In the genomic region with DNA sequence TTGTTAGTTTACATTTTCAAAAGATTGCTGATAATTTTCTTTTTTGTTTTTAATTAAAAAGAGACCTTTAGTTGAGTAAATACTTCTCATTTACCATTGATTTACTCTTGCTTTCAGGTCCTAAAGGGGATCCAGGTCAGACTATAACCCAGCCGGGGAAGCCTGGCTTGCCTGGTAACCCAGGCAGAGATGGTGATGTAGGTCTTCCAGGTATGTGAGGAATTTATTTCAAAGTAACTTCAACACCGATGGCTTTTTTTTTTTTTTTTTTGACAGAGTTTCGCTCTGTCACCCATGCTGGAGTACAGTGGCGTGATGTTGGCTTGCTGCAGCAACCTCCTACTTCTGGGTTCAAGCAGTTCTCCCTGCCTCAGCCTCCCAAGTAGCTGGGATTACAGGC, we compare ENCODE assay signal across 27 cellular contexts.
DNase-seq lines count a peak whose midpoint lies in the region; ATAC-seq, FAIRE-seq and TF ChIP-seq lines count a peak whose summit lies in the region.
"Had no signal": no experiment of that assay in that cellular context is flagged by ENCODE, and none has a peak within 500 bp of the region (broad histone marks: within the 10 kb centered on the region; RNA-seq: fewer than 3 reads in every experiment).

No MANE protein-coding gene starts in this region.

- H3K79me1 ChIP-seq in H1 (ENCODE audit: low read depth, low read length) = no peaks in the 10 kb centered on the region

- no peaks in the 10 kb centered on the region for H4K20me1 ChIP-seq in H1 (replicated peaks in 1 of 2; ENCODE audit: control insufficient read depth in 1 of 2, insufficient read depth in 2 of 2, low read length in 2 of 2)

- no peak overlapping the region for H3K23ac ChIP-seq in H1 (ENCODE audit: insufficient read length)

- CTCF ChIA-PET in H1 (lab: Charles Lee; ENCODE audit: partially characterized antibody) = no interaction called here

- H3K27ac Mint-ChIP-seq in activated T-helper 1 cell treated with anti-CD3 and anti-CD28 coated beads, Interleukin-12 subunit alpha, Interleukin-12 subunit beta, Interleukin-2, Interleukin-4 antibody, amounts not matched to agents 30 ng/mL and 10 ng/mL and 1 ng/mL, durations not matched to agents 14 hours and 24 hours and 36 hours = no peak overlapping the region
- H3K27ac Mint-ChIP-seq: CD8-positive, alpha-beta T cell had no signal

- no peak overlapping the region for H4K8ac ChIP-seq in H1 (ENCODE audit: extremely low read depth, insufficient read depth, low read length)

- in situ Hi-C loops in ACHN (cut with HindIII; ENCODE audit: low pct_ligation_motif_present, low pct_unique_long_range_greater_than_20kb, low sequenced_read_pairs) = no loop called here

- no peaks in the 10 kb centered on the region for H3K4me1 ChIP-seq in H1 (replicated peaks in 1 of 4; ENCODE audit: control insufficient read depth in 3 of 4, insufficient read depth in 4 of 4, low read length in 3 of 4)
- H3K4me1 ChIP-seq: BLaER1 treated with 17β-estradiol and CSF1 and Interleukin-3, amounts not matched to agents 10 nM and 100 nM; SJSA1 had no signal

- no peak overlapping the region for H3K4me2 ChIP-seq in H1 (ENCODE audit: insufficient read depth in 1 of 2, low read depth in 2 of 2, low read length in 2 of 2)
- H3K4me2 ChIP-seq: BLaER1 treated with 17β-estradiol and CSF1 and Interleukin-3, amounts not matched to agents 10 nM and 100 nM; KMS-11 had no signal

- H3K18ac ChIP-seq in H1 (ENCODE audit: extremely low read depth, low read length) = no peak overlapping the region

- no peak overlapping the region for H4K91ac ChIP-seq in H1 (replicated peaks; ENCODE audit: insufficient read length, low read length)

- H3K79me2 ChIP-seq in H1 (ENCODE audit: control insufficient read depth in 1 of 2, insufficient read depth in 2 of 2, low read length in 2 of 2) = no peaks in the 10 kb centered on the region

- no peak overlapping the region for H3K27ac ChIP-seq in H1 (ENCODE audit: low read depth, low read length)
- H3K27ac ChIP-seq: 22Rv1; BLaER1 treated with 17β-estradiol and CSF1 and Interleukin-3, amounts not matched to agents 10 nM and 100 nM; KMS-11; SJSA1 had no signal

- H3K27me3 ChIP-seq in H1 (replicated peaks in 1 of 4; ENCODE audit: control insufficient read depth in 3 of 4, extremely low read depth in 1 of 4, insufficient read depth in 3 of 4, low read length in 3 of 4) = no peaks in the 10 kb centered on the region
- H3K27me3 ChIP-seq: SJSA1 had no signal

- no peaks in the 10 kb centered on the region for H3K9me3 ChIP-seq in H1 (ENCODE audit: insufficient read depth in 2 of 2, low read depth in 1 of 2, low read length in 1 of 2)
- H3K9me3 ChIP-seq: HAP-1, SJSA1 had no signal

- TF ChIP-seq RAD21 in H1 (IDR thresholded peaks at IDR 0.05 in 1 of 2, conservative IDR thresholded peaks at IDR 0.05 in 1 of 2; ENCODE audit: low read depth in 2 of 2, low read length in 2 of 2) = no peak

- no peaks in the 10 kb centered on the region for H3K23me2 ChIP-seq in H1 (ENCODE audit: low read depth, low read length)

- no peak for TF ChIP-seq EP300 in H1 (IDR thresholded peaks at IDR 0.05; ENCODE audit: borderline replicate concordance in 1 of 2, low read depth in 2 of 2, low read length in 2 of 2)

- TF ChIP-seq POLR2A in H1 (IDR thresholded peaks at IDR 0.05; ENCODE audit: control extremely low read depth in 1 of 2, low read depth in 2 of 2, low read length in 2 of 2) = no peak

- DNase-seq in ACHN (peak; percentile 2), HK-2 (ENCODE audit: unreplicated experiment) (peak; percentile 5), H1 (ENCODE audit: low read depth in 1 of 2, low spot score in 2 of 2) (no peak), kidney tubule cell (ENCODE audit: low spot score) (peak; percentile 42), foreskin melanocyte (no peak), cerebellar nuclear complex (lab: John Stamatoyannopoulos, UW) (no peak)
- no peak for DNase-seq in activated T-helper 1 cell treated with anti-CD3 and anti-CD28 coated beads, Interleukin-12 subunit alpha, Interleukin-12 subunit beta, Interleukin-2, Interleukin-4 antibody, amounts not matched to agents 30 ng/mL and 10 ng/mL and 1 ng/mL, durations not matched to agents 14 hours and 24 hours and 36 hours (ENCODE audit: low spot score)
- DNase-seq: CD8-positive, alpha-beta T cell; DND-41; IMR-90; MV-4-11; NCI-H1105 treated with DMSO at 0.1 percent for 48 hours; NCI-H2029 treated with DMSO at 0.1 percent for 48 hours; NCI-H345; NCI-H524; NCI-H82; OCI-M1 had no signal

- H2BK120ac ChIP-seq in H1 (replicated peaks; ENCODE audit: low read depth, low read length) = no peak overlapping the region

- WGBS in H1 (ENCODE audit: extremely low coverage in 1 of 2, insufficient coverage in 1 of 2, insufficient read length in 1 of 2, insufficient replicate concordance in 2 of 2, low coverage in 1 of 2, low lambda C conversion rate in 2 of 2, missing lambda C conversion rate in 1 of 2), 2 experiments = 89% methylated on average over 2 of the region's 4 CpGs; no CpG with 5 or more reads in 1 of the 2 experiments

- intact Hi-C loops in activated T-helper 1 cell treated with anti-CD3 and anti-CD28 coated beads, Interleukin-12 subunit alpha, Interleukin-12 subunit beta, Interleukin-2, Interleukin-4 antibody, amounts not matched to agents 30 ng/mL and 10 ng/mL and 1 ng/mL, durations not matched to agents 14 hours and 24 hours and 36 hours (cut with micrococcal nuclease) = no loop called here

- POLR2A ChIA-PET in H1 (lab: Charles Lee; ENCODE audit: partially characterized antibody) = no interaction called here

- H3K4me1 Mint-ChIP-seq in activated T-helper 1 cell treated with anti-CD3 and anti-CD28 coated beads, Interleukin-12 subunit alpha, Interleukin-12 subunit beta, Interleukin-2, Interleukin-4 antibody, amounts not matched to agents 30 ng/mL and 10 ng/mL and 1 ng/mL, durations not matched to agents 14 hours and 24 hours and 36 hours (ENCODE audit: low read depth) = no peaks in the 10 kb centered on the region

- no peak for TF ChIP-seq CTCF in H1 (IDR thresholded peaks at IDR 0.05; ENCODE audit: control extremely low read depth in 1 of 3, insufficient read depth in 1 of 3, low read depth in 1 of 3, low read length in 3 of 3)

- H2AK5ac ChIP-seq in H1 (ENCODE audit: low read depth, low read length) = no peak overlapping the region

- H2BK12ac ChIP-seq in H1 (ENCODE audit: low read depth, low read length) = no peak overlapping the region

- no peak overlapping the region for H3K14ac ChIP-seq in H1 (ENCODE audit: insufficient read length)

- H3K4me3 ChIP-seq in H1 (ENCODE audit: extremely low read depth in 1 of 4, insufficient read depth in 2 of 4, low read depth in 3 of 4, low read length in 4 of 4) = no peak overlapping the region
- H3K4me3 ChIP-seq: BLaER1 treated with 17β-estradiol and CSF1 and Interleukin-3, amounts not matched to agents 10 nM and 100 nM; HAP-1; SJSA1 had no signal

- H3K4ac ChIP-seq in H1 (replicated peaks; ENCODE audit: insufficient read length, low read depth, low read length) = no peak overlapping the region

- no peak overlapping the region for H4K5ac ChIP-seq in H1 (ENCODE audit: insufficient read length, low read depth, low read length)

- H3K36me3 ChIP-seq in H1 (ENCODE audit: control insufficient read depth in 2 of 4, insufficient read depth in 4 of 4, low read length in 3 of 4) = no peaks in the 10 kb centered on the region; a peak in 1 of 8 replicates
- H3K36me3 ChIP-seq: BLaER1 treated with 17β-estradiol and CSF1 and Interleukin-3, amounts not matched to agents 10 nM and 100 nM; SJSA1 had no signal

- no peak overlapping the region for H2BK5ac ChIP-seq in H1 (ENCODE audit: low read depth, low read length)

- H3K36me3 Mint-ChIP-seq in activated T-helper 1 cell treated with anti-CD3 and anti-CD28 coated beads, Interleukin-12 subunit alpha, Interleukin-12 subunit beta, Interleukin-2, Interleukin-4 antibody, amounts not matched to agents 30 ng/mL and 10 ng/mL and 1 ng/mL, durations not matched to agents 14 hours and 24 hours and 36 hours (ENCODE audit: low read depth) = no peaks in the 10 kb centered on the region
- H3K36me3 Mint-ChIP-seq: CD8-positive, alpha-beta T cell had no signal

- no peak overlapping the region for H2BK15ac ChIP-seq in H1 (ENCODE audit: low read length)

- no peak overlapping the region for H2BK20ac ChIP-seq in H1 (ENCODE audit: low read length)

- no peak for ATAC-seq in HG03432 (IDR thresholded peaks at IDR 0.05; ENCODE audit: unreplicated experiment)
- ATAC-seq: CD8-positive, alpha-beta T cell had no signal

- H3K27me3 Mint-ChIP-seq in activated T-helper 1 cell treated with anti-CD3 and anti-CD28 coated beads, Interleukin-12 subunit alpha, Interleukin-12 subunit beta, Interleukin-2, Interleukin-4 antibody, amounts not matched to agents 30 ng/mL and 10 ng/mL and 1 ng/mL, durations not matched to agents 14 hours and 24 hours and 36 hours (ENCODE audit: insufficient read depth) = no peaks in the 10 kb centered on the region

- H3K9ac ChIP-seq in H1 (replicated peaks in 1 of 4; ENCODE audit: extremely low read depth in 1 of 4, low read depth in 3 of 4, low read length in 3 of 4) = no peak overlapping the region
- H3K9ac ChIP-seq: BLaER1 treated with 17β-estradiol and CSF1 and Interleukin-3, amounts not matched to agents 10 nM and 100 nM; KMS-11 had no signal

- H3K56ac ChIP-seq in H1 (replicated peaks; ENCODE audit: insufficient read length, low read depth, low read length) = no peak overlapping the region

- no peak overlapping the region for H2AFZ ChIP-seq in H1 (ENCODE audit: low read length)

- H3K4me3 Mint-ChIP-seq in activated T-helper 1 cell treated with anti-CD3 and anti-CD28 coated beads, Interleukin-12 subunit alpha, Interleukin-12 subunit beta, Interleukin-2, Interleukin-4 antibody, amounts not matched to agents 30 ng/mL and 10 ng/mL and 1 ng/mL, durations not matched to agents 14 hours and 24 hours and 36 hours = no peak overlapping the region
- H3K4me3 Mint-ChIP-seq: CD8-positive, alpha-beta T cell had no signal

- H3K9me3 Mint-ChIP-seq in activated T-helper 1 cell treated with anti-CD3 and anti-CD28 coated beads, Interleukin-12 subunit alpha, Interleukin-12 subunit beta, Interleukin-2, Interleukin-4 antibody, amounts not matched to agents 30 ng/mL and 10 ng/mL and 1 ng/mL, durations not matched to agents 14 hours and 24 hours and 36 hours = no peaks in the 10 kb centered on the region
- H3K9me3 Mint-ChIP-seq: CD8-positive, alpha-beta T cell had no signal

- no peak for FAIRE-seq in H1 (lab: Jason Lieb, UNC)
- FAIRE-seq: G401.6, GM12892, HTR-8/SVneo, RCC 7860 had no signal

TF ChIP-seq in H1, 55 proteins besides CTCF, POLR2A, EP300 and RAD21:
- TF ChIP-seq POU5F1 (IDR thresholded peaks at IDR 0.05; ENCODE audit: low read depth, low read length) (no peak), TEAD4 (IDR thresholded peaks at IDR 0.05; ENCODE audit: low read depth, low read length) (0 out of 2 replicates have a peak, but pooled peaks have one; percentile 23)

Comparison
In these comparisons a context has a peak if more than half of its experiments do, and no peak if none do; other contexts are left out.
1. DNase-seq: peak in ACHN (single experiment), HK-2 (single experiment) and kidney tubule cell (single experiment); none in H1 (0 of 2), activated T-helper 1 cell treated with anti-CD3 and anti-CD28 coated beads, Interleukin-12 subunit alpha, Interleukin-12 subunit beta, Interleukin-2, Interleukin-4 antibody, amounts not matched to agents 30 ng/mL and 10 ng/mL and 1 ng/mL, durations not matched to agents 14 hours and 24 hours and 36 hours (single experiment), foreskin melanocyte (single experiment) and cerebellar nuclear complex (0 of 2).